ENCODE assay signal across 8 cellular contexts in genomic region chr4:185587444-185588161, GRCh38. TPM values are rescaled to one million over a fixed set of nuclear protein-coding genes. Genes with fewer than 3 reads are reported as not detected.
DNase-seq lines count a peak whose midpoint lies in the region; ATAC-seq and TF ChIP-seq lines count a peak whose summit lies in the region.

No MANE protein-coding gene starts in this region.

- H3K9me3 Mint-ChIP-seq in activated naive CD4-positive, alpha-beta T cell treated with anti-CD3 and anti-CD28 coated beads, Interleukin-2, amount 10 ng/mL, durations not matched to agents 7 days and 5 days: no peaks in the 10 kb centered on the region
- H3K9me3 Mint-ChIP-seq in naive B cell: peaks cover 0 to 2% (median 0%) of the 10 kb centered on the region in 7 donors
- no peaks in the 10 kb centered on the region for H3K9me3 Mint-ChIP-seq in type B pancreatic cell

- H3K36me3 Mint-ChIP-seq in activated naive CD4-positive, alpha-beta T cell treated with anti-CD3 and anti-CD28 coated beads, Interleukin-2, amount 10 ng/mL, durations not matched to agents 7 days and 5 days: no peaks in the 10 kb centered on the region
- H3K36me3 Mint-ChIP-seq in naive B cell (peaks cover 5 to 10% of the 10 kb centered on the region in 2 donors), type B pancreatic cell (no peaks in the 10 kb centered on the region)

- H3K4me1 ChIP-seq in ES-I3 (ENCODE audit: insufficient read depth, low read length): peaks cover 23% of the 10 kb centered on the region

- TF ChIP-seq CTCF in type B pancreatic cell (conservative IDR thresholded peaks at IDR 0.05): no peak

- DNase-seq in NCI-H69 (lab: John Stamatoyannopoulos, UW) (peak; percentile 55), naive B cell (peak; percentile 81), type B pancreatic cell (ENCODE audit: extremely low spot score, unreplicated experiment) (no peak), MV-4-11 (lab: John Stamatoyannopoulos, UW) (no peak), EL (no peak)
- peak; percentile 59 for DNase-seq in activated naive CD4-positive, alpha-beta T cell treated with anti-CD3 and anti-CD28 coated beads, Interleukin-2, amount 10 ng/mL, durations not matched to agents 7 days and 5 days

- H3K27ac Mint-ChIP-seq in activated naive CD4-positive, alpha-beta T cell treated with anti-CD3 and anti-CD28 coated beads, Interleukin-2, amount 10 ng/mL, durations not matched to agents 7 days and 5 days: no peak overlapping the region
- H3K27ac Mint-ChIP-seq in naive B cell (peak overlapping the region; percentile 92 to 99 (median 98)), type B pancreatic cell (peak overlapping the region; percentile 82)

- ATAC-seq in GM21528 (IDR thresholded peaks at IDR 0.05; ENCODE audit: low FRiP score, unreplicated experiment) (peak; percentile 99), naive B cell (ENCODE audit: low read depth in 2 of 2) (peak; percentile 91 to 92)

- H3K4me1 Mint-ChIP-seq in activated naive CD4-positive, alpha-beta T cell treated with anti-CD3 and anti-CD28 coated beads, Interleukin-2, amount 10 ng/mL, durations not matched to agents 7 days and 5 days: peaks cover 13% of the 10 kb centered on the region
- H3K4me1 Mint-ChIP-seq in naive B cell (peaks cover 12 to 14% (median 13%) of the 10 kb centered on the region in 3 donors), type B pancreatic cell (ENCODE audit: unreplicated experiment) (peaks cover 4% of the 10 kb centered on the region)

- H3K4me3 Mint-ChIP-seq in activated naive CD4-positive, alpha-beta T cell treated with anti-CD3 and anti-CD28 coated beads, Interleukin-2, amount 10 ng/mL, durations not matched to agents 7 days and 5 days: no peak overlapping the region
- H3K4me3 Mint-ChIP-seq in naive B cell (peak overlapping the region; percentile 69 to 88 (median 77)), type B pancreatic cell (peak overlapping the region; percentile 83)

- H3K9ac ChIP-seq in ES-I3 (ENCODE audit: low read depth, low read length): peak overlapping the region; percentile 14; the same call in 1 of the 2 replicates

- H3K27me3 Mint-ChIP-seq in activated naive CD4-positive, alpha-beta T cell treated with anti-CD3 and anti-CD28 coated beads, Interleukin-2, amount 10 ng/mL, durations not matched to agents 7 days and 5 days: peaks cover 44% of the 10 kb centered on the region
- H3K27me3 Mint-ChIP-seq in naive B cell (peaks cover 48 to 68% (median 54%) of the 10 kb centered on the region in 3 donors), type B pancreatic cell (peaks cover 56% of the 10 kb centered on the region)

- no peaks in the 10 kb centered on the region for H3K36me3 ChIP-seq in ES-I3 (ENCODE audit: insufficient read depth, low read length)

- no peaks in the 10 kb centered on the region for H3K9me3 ChIP-seq in ES-I3 (ENCODE audit: control insufficient read depth, insufficient read depth, low read length)

- CTCF ChIA-PET in activated naive CD4-positive, alpha-beta T cell treated with anti-CD3 and anti-CD28 coated beads, Interleukin-2, amount 10 ng/mL, durations not matched to agents 7 days and 5 days (lab: Charles Lee): no interaction called here

RNA-seq across cellular contexts. Expression of gene PDLIM3, which starts 52.3 kb away (rescaled TPM):
- under 1 TPM in 1 of 6 donors, not detected in 5; 0.12 TPM for polyA plus RNA-seq in naive B cell (ENCODE audit: low read depth in 6 of 6)
- total RNA-seq in type B pancreatic cell (ENCODE audit: low replicate concordance): 0.93 and 6.7 TPM in 2 replicates

Comparison
In these comparisons a context has a peak if more than half of its experiments do, and no peak if none do; other contexts are left out.
1. DNase-seq: peak in NCI-H69 (single experiment), activated naive CD4-positive, alpha-beta T cell treated with anti-CD3 and anti-CD28 coated beads, Interleukin-2, amount 10 ng/mL, durations not matched to agents 7 days and 5 days (single experiment) and naive B cell (single experiment); none in type B pancreatic cell (single experiment), MV-4-11 (single experiment) and EL (single experiment).